In genomic region chr5:132896685-132897084, GRCh38 we compare ENCODE assay signal across 1 cellular context.
TF ChIP-seq lines count a peak whose summit lies in the region.

No MANE protein-coding gene starts in this region.

TF ChIP-seq in endothelial cell of umbilical vein, 7 proteins besides CTCF, POLR2A, EP300 and RAD21:
- TF ChIP-seq GATA2 (IDR thresholded peaks at IDR 0.05; ENCODE audit: insufficient read depth, insufficient read length, low read depth, low read length) (no peak), MYC (IDR thresholded peaks at IDR 0.05; ENCODE audit: low read depth, low read length) (no peak), JUN (IDR thresholded peaks at IDR 0.05; ENCODE audit: borderline replicate concordance, insufficient read depth, insufficient read length, low read depth) (no peak), EZH2 (IDR thresholded peaks at IDR 0.05; ENCODE audit: borderline replicate concordance, low read depth, low read length, severe bottlenecking) (no peak), FOS (IDR thresholded peaks at IDR 0.05; ENCODE audit: borderline replicate concordance, insufficient read depth, low read length) (no peak), POLR2AphosphoS5 (IDR thresholded peaks at IDR 0.05; ENCODE audit: insufficient read depth, low read depth, low read length) (no peak)
- TF ChIP-seq, protein P1, sequence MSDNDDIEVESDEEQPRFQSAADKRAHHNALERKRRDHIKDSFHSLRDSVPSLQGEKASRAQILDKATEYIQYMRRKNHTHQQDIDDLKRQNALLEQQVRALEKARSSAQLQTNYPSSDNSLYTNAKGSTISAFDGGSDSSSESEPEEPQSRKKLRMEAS (IDR thresholded peaks at IDR 0.05; ENCODE audit: insufficient read depth, insufficient read length), result no peak
